ENCODE assay signal across 34 cellular contexts in the genomic region with DNA sequence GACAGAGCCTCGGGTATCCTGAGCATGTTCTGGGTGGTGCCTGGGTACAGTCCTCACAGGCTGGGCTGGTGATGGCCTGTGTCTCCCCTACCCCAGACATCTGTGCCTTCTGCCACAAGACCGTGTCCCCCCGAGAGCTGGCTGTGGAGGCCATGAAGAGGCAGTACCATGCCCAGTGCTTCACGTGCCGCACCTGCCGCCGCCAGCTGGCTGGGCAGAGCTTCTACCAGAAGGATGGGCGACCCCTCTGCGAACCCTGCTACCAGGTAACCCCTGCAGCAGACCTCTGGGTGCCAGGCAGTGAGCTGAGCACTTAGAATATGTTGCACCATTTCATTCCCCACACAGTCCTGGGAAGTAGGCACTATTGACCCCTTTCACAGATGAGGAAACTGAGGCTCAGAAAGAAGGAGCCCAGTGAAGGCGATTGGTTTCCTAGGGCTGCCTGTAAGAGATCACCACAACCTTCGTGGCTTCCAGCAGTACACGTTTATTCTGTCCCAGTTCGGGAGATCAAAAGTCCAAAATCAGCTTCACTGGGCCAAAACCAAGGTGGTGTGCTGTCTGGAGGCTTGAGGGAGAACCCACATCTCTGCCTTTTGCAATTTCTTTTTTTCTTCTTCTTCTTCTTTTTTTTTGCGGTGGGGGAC. TPM values are rescaled to one million over a fixed set of nuclear protein-coding genes. Genes with fewer than 3 reads are reported as not detected.
"Had no signal": no experiment of that assay in that cellular context is flagged by ENCODE, and none has a peak within 500 bp of the region (broad histone marks: within the 10 kb centered on the region; RNA-seq: fewer than 3 reads in every experiment).

No MANE protein-coding gene starts in this region.

- H3K27ac ChIP-seq: colonic mucosa, esophagus muscularis mucosa, foreskin keratinocyte, gastroesophageal sphincter, heart left ventricle, neutrophil, parathyroid adenoma, suprapubic skin, thyroid gland, upper lobe of left lung, uterus had no signal

- H3K4me2 ChIP-seq: smooth muscle cell had no signal

- DNase-seq: colonic mucosa; effector CD8-positive, alpha-beta T cell; foreskin keratinocyte; heart left ventricle; hippocampal formation; islet precursor cell; kidney glomerular epithelial cell; left colon; left ventricle myocardium superior; natural killer cell; stimulated activated CD4-positive, alpha-beta T cell treated with anti-CD3 and anti-CD28 coated beads, Interleukin-12 subunit alpha, Interleukin-12 subunit beta, amount 100 ng/mL, for 4 hours; stimulated activated CD4-positive, alpha-beta T cell treated with anti-CD3 and anti-CD28 coated beads, Interleukin-1b, Interleukin-23, amount 100 ng/mL, for 48 hours; stimulated activated CD4-positive, alpha-beta T cell treated with anti-CD3 and anti-CD28 coated beads, Interleukin-4, amount 100 ng/mL, for 1 hour; stimulated activated CD8-positive, alpha-beta memory T cell treated with anti-CD3 and anti-CD28 coated beads, Interleukin-4, amount 100 ng/mL, for 48 hours; stimulated activated naive CD4-positive, alpha-beta T cell; stimulated activated naive CD8-positive, alpha-beta T cell treated with anti-CD3 and anti-CD28 coated beads, Interleukin-15, amount 100 ng/mL, for 72 hours; thyroid gland; upper lobe of left lung; uterus had no signal

- ATAC-seq: foreskin keratinocyte; gastroesophageal sphincter; heart left ventricle; left colon; left ventricle myocardium superior; natural killer cell; sciatic nerve; stimulated activated naive CD8-positive, alpha-beta T cell treated with anti-CD3 and anti-CD28 coated beads, Interleukin-15, amount 100 ng/mL, for 72 hours had no signal

- H2AFZ ChIP-seq: parathyroid adenoma had no signal

- H3K9me3 ChIP-seq: colonic mucosa, esophagus muscularis mucosa, gastroesophageal sphincter, heart left ventricle, neutrophil, suprapubic skin, thyroid gland, upper lobe of left lung, uterus had no signal

- H3K36me3 ChIP-seq: neutrophil, uterus had no signal

- H3K27me3 ChIP-seq: colonic mucosa, esophagus muscularis mucosa, foreskin keratinocyte, gastroesophageal sphincter, heart left ventricle, suprapubic skin, thyroid gland, upper lobe of left lung, uterus had no signal

- H3K79me2 ChIP-seq: parathyroid adenoma had no signal

- H3K4me3 ChIP-seq: colonic mucosa, esophagus muscularis mucosa, gastroesophageal sphincter, heart left ventricle, lung, smooth muscle cell, suprapubic skin, thyroid gland, upper lobe of left lung, uterus had no signal

- H3K4me1 ChIP-seq: colonic mucosa, esophagus muscularis mucosa, parathyroid adenoma, thyroid gland, upper lobe of left lung, uterus had no signal

RNA-seq across cellular contexts. Expression of gene FBLIM1, which starts 11.8 kb away (rescaled TPM):
- total RNA-seq: mononuclear cell had no signal

RNA-seq across cellular contexts. Expression of gene TMEM82, which starts 28.1 kb away (rescaled TPM):
- total RNA-seq: chondrocyte, endothelial cell of umbilical vein, epithelial cell of proximal tubule, esophagus muscularis mucosa, fibroblast of lung, foreskin keratinocyte, gastroesophageal sphincter, heart left ventricle, left ventricle myocardium superior, lung, mononuclear cell, natural killer cell, omental fat pad, sciatic nerve, smooth muscle cell, suprapubic skin, thyroid gland, upper lobe of left lung, uterus had no signal
- polyA plus RNA-seq: endothelial cell of umbilical vein, fibroblast of lung, foreskin keratinocyte, heart left ventricle, lung, neural cell, smooth muscle cell had no signal
